10 cellular contexts compared by ENCODE assay signal in the genomic region with DNA sequence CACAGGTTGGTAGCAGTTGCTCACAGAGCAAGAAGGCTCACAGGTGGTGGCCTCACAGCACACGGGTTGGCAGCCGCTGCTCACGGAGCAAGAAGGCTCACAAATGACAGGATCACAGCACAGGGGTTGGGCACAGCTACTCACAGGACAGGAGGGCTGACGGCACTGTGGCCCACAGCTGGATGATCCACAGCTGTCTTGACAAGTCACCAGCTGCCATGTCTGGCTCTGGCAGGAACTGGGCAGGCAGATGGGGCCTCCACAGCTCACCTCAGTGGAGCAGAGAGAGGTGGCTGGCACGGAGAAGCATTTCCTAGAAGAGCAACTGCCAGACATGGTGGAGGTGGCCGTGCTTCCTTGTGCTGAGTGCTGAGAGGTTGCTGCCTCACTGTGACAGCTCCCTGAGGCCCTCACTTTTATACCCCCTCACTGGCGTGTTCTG. TPM values are rescaled to one million over a fixed set of nuclear protein-coding genes. Genes with fewer than 3 reads are reported as not detected.
DNase-seq lines count a peak whose midpoint lies in the region; ATAC-seq and FAIRE-seq lines count a peak whose summit lies in the region.
"Had no signal": no experiment of that assay in that cellular context is flagged by ENCODE, and none has a peak within 500 bp of the region (broad histone marks: within the 10 kb centered on the region; RNA-seq: fewer than 3 reads in every experiment).

A gene with protein sequence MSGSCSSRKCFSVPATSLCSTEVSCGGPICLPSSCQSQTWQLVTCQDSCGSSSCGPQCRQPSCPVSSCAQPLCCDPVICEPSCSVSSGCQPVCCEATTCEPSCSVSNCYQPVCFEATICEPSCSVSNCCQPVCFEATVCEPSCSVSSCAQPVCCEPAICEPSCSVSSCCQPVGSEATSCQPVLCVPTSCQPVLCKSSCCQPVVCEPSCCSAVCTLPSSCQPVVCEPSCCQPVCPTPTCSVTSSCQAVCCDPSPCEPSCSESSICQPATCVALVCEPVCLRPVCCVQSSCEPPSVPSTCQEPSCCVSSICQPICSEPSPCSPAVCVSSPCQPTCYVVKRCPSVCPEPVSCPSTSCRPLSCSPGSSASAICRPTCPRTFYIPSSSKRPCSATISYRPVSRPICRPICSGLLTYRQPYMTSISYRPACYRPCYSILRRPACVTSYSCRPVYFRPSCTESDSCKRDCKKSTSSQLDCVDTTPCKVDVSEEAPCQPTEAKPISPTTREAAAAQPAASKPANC (minus strand): TSS at position 392 of the 442 bp plus-strand sequence. CDS start 56 bp downstream, at position 336.

- no peak within 1 kb of the TSS for H3K9ac ChIP-seq in GM23248

- H3K9me2 ChIP-seq in GM23248 (ENCODE audit: insufficient read depth): peaks cover 3% of the 10 kb centered on the region; the same call in 1 of the 2 replicates

- no peaks in the 10 kb centered on the region for H3K27me3 ChIP-seq in GM23248 (replicated peaks; ENCODE audit: insufficient read depth)

- H3K4me1 ChIP-seq in GM23248 (ENCODE audit: insufficient read depth): no peaks in the 10 kb centered on the region

- H4K20me1 ChIP-seq in GM23248 (ENCODE audit: insufficient read depth): no peaks in the 10 kb centered on the region

- H3F3A ChIP-seq in GM23248 (ENCODE audit: insufficient read depth): no peaks in the 10 kb centered on the region

- no peaks in the 10 kb centered on the region for H3K27me3 Mint-ChIP-seq in activated naive CD8-positive, alpha-beta T cell treated with anti-CD3 and anti-CD28 coated beads for 36 hours

- peaks cover 40% of the 10 kb centered on the region for H3K4me1 Mint-ChIP-seq in activated naive CD8-positive, alpha-beta T cell treated with anti-CD3 and anti-CD28 coated beads for 36 hours

- peak within 1 kb of the TSS; percentile 28; the same call in 1 of the 2 replicates for H2AFZ ChIP-seq in GM23248

- no peak within 1 kb of the TSS for H3K4me3 ChIP-seq in GM23248

- H3K36me3 Mint-ChIP-seq in activated naive CD8-positive, alpha-beta T cell treated with anti-CD3 and anti-CD28 coated beads for 36 hours: no peaks in the 10 kb centered on the region

- H3K9me3 ChIP-seq in GM23248 (ENCODE audit: low read depth): no peaks in the 10 kb centered on the region

- 75 to 80% methylated on average over 7 of the region's 7 CpGs for WGBS in GM23248 (ENCODE audit: low coverage in 1 of 2, low lambda C conversion rate in 2 of 2, missing lambda C conversion rate in 2 of 2), 2 experiments

- no peak within 1 kb of the TSS for H3K4me2 ChIP-seq in GM23248 (ENCODE audit: unreplicated experiment)

- DNase-seq in GM23248 (no peak), T-helper 22 cell (ENCODE audit: low read depth) (peak; percentile 60), DMS79 (lab: John Stamatoyannopoulos, UW) (no peak), GM19239 (ENCODE audit: insufficient read length, low spot score) (no peak)
- DNase-seq in activated naive CD8-positive, alpha-beta T cell treated with anti-CD3 and anti-CD28 coated beads for 36 hours: no peak
- peak; percentile 15 for DNase-seq in stimulated activated CD4-positive, alpha-beta T cell treated with anti-CD3 and anti-CD28 coated beads, Interleukin-2, amount 100 ng/mL, for 4 hours (ENCODE audit: low read depth)

- FAIRE-seq in GM19239 (lab: Jason Lieb, UNC): no peak
- FAIRE-seq: H54 had no signal

- no peak within 1 kb of the TSS for H3K27ac ChIP-seq in GM23248

- in situ Hi-C loops in GM23248 (cut with MboI): no loop called here

- H3K36me3 ChIP-seq in GM23248 (ENCODE audit: low read depth): no peaks in the 10 kb centered on the region

- H3K79me2 ChIP-seq in GM23248 (ENCODE audit: insufficient read depth): no peaks in the 10 kb centered on the region

- H3K4me3 Mint-ChIP-seq in activated naive CD8-positive, alpha-beta T cell treated with anti-CD3 and anti-CD28 coated beads for 36 hours: peak within 1 kb of the TSS; percentile 49

- ATAC-seq in HG02938 (IDR thresholded peaks at IDR 0.05; ENCODE audit: unreplicated experiment) (no peak), HG03025 (IDR thresholded peaks at IDR 0.05; ENCODE audit: low FRiP score, unreplicated experiment) (no peak)

- H3K27ac Mint-ChIP-seq in activated naive CD8-positive, alpha-beta T cell treated with anti-CD3 and anti-CD28 coated beads for 36 hours: peak within 1 kb of the TSS; percentile 79

- peaks cover 1% of the 10 kb centered on the region for H3K9me3 Mint-ChIP-seq in activated naive CD8-positive, alpha-beta T cell treated with anti-CD3 and anti-CD28 coated beads for 36 hours

RNA-seq across cellular contexts. Expression of the gene that starts here (rescaled TPM):
- not detected in 2 replicates for total RNA-seq in GM23248 (2014; rRNA removed; shearing (Covaris generic))
- not detected in 2 replicates for polyA plus RNA-seq in GM23248 (2016; fragmentation: Nextera tagmentation; extraction: Ambion mirVana)
- not detected for total RNA-seq in activated naive CD8-positive, alpha-beta T cell treated with anti-CD3 and anti-CD28 coated beads for 36 hours
- total RNA-seq: T-helper 2 cell treated with Interferon-gamma antibody and Interleukin-4, amounts not matched to agents 100 ng/mL and 5 ng/mL, for 36 hours had no signal

Comparison
In these comparisons a context has a peak if more than half of its experiments do, and no peak if none do; other contexts are left out.
1. DNase-seq: peak in T-helper 22 cell (single experiment) and stimulated activated CD4-positive, alpha-beta T cell treated with anti-CD3 and anti-CD28 coated beads, Interleukin-2, amount 100 ng/mL, for 4 hours (single experiment); none in GM23248 (single experiment), activated naive CD8-positive, alpha-beta T cell treated with anti-CD3 and anti-CD28 coated beads for 36 hours (single experiment), DMS79 (single experiment) and GM19239 (single experiment).